1 cellular context compared by ENCODE assay signal in the genomic region with DNA sequence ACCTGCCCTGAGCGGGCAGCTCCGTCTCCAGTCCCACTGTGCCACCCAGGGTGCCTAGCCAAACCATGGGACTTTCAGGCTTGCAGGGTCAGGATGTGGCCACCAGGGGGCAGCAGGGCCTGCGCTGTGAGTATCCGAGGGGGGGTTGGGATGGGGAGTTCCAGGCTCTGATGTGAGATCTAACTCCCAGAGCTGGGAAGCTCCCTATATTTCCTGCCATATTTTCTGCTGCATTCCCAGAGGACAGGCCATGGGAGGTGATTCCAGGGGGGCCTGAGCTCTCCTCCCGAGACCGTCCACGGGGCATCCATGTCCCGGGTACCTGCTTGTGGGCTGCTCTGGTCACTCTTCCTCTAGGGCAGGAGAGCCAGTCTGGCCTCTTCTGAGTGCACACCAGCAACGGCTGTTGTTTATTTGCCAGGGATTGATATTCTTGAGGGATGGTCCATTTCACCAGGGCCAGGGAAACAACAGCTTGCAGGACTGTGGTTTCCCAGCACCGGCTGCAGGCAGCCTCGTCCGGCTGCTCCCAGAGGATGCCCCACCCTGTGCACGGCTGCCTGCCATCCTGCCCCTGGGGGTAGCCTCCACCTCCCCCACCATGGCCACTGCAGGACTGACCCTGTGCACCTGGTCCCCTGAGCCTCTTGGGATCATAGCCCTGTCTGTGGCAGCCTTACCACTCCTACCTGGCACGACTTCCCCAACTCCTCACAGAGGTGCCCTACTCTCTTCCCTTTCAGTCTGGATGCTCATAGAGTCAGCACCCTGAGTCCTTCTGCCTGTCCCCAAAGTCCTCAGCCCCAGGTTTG.
TF ChIP-seq lines count a peak whose summit lies in the region.

No MANE protein-coding gene starts in this region.

TF ChIP-seq in K562, 482 proteins besides CTCF, POLR2A, EP300 and RAD21 (continues in another document):
- TF ChIP-seq, protein P1, sequence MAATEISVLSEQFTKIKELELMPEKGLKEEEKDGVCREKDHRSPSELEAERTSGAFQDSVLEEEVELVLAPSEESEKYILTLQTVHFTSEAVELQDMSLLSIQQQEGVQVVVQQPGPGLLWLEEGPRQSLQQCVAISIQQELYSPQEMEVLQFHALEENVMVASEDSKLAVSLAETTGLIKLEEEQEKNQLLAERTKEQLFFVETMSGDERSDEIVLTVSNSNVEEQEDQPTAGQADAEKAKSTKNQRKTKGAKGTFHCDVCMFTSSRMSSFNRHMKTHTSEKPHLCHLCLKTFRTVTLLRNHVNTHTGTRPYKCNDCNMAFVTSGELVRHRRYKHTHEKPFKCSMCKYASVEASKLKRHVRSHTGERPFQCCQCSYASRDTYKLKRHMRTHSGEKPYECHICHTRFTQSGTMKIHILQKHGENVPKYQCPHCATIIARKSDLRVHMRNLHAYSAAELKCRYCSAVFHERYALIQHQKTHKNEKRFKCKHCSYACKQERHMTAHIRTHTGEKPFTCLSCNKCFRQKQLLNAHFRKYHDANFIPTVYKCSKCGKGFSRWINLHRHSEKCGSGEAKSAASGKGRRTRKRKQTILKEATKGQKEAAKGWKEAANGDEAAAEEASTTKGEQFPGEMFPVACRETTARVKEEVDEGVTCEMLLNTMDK (IDR thresholded peaks at IDR 0.05; ENCODE audit: borderline replicate concordance, insufficient read depth, low read depth, low read length, poor library complexity, severe bottlenecking): peak; percentile 34
- TF ChIP-seq, protein P2, sequence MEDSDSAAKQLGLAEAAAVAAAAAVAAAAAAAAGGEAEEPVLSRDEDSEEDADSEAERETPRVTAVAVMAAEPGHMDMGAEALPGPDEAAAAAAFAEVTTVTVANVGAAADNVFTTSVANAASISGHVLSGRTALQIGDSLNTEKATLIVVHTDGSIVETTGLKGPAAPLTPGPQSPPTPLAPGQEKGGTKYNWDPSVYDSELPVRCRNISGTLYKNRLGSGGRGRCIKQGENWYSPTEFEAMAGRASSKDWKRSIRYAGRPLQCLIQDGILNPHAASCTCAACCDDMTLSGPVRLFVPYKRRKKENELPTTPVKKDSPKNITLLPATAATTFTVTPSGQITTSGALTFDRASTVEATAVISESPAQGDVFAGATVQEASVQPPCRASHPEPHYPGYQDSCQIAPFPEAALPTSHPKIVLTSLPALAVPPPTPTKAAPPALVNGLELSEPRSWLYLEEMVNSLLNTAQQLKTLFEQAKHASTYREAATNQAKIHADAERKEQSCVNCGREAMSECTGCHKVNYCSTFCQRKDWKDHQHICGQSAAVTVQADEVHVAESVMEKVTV (CRISPR knock-in tag; IDR thresholded peaks at IDR 0.05): peak; percentile 56; the same call in 1 of the 2 replicates
- TF ChIP-seq MAZ (CRISPR knock-in tag; conservative IDR thresholded peaks at IDR 0.05 in 1 of 2, IDR thresholded peaks at IDR 0.05 in 1 of 2): peak; percentile 67 to 69; a peak in 3 of 4 replicates
- TF ChIP-seq TAF7 (tag; IDR thresholded peaks at IDR 0.05): no peak
- no peak for TF ChIP-seq PHB (CRISPR knock-in tag; IDR thresholded peaks at IDR 0.05)
- TF ChIP-seq ADNP (tag; IDR thresholded peaks at IDR 0.05): no peak
- TF ChIP-seq ETV6 (IDR thresholded peaks at IDR 0.05; ENCODE audit: borderline replicate concordance in 1 of 2, low read depth in 2 of 2, low read length in 1 of 2): no peak
- TF ChIP-seq ETV6 (CRISPR knock-in tag; IDR thresholded peaks at IDR 0.05; ENCODE audit: borderline replicate concordance): no peak
- TF ChIP-seq ZNF134 (CRISPR knock-in tag; conservative IDR thresholded peaks at IDR 0.05): no peak
- peak in 1 of 2 experiments; percentile 66; a peak in 1 of 4 replicates for TF ChIP-seq RCOR1 (IDR thresholded peaks at IDR 0.05; ENCODE audit: borderline replicate concordance in 1 of 2, low read depth in 2 of 2, low read length in 2 of 2)
- TF ChIP-seq SIN3B (IDR thresholded peaks at IDR 0.05; ENCODE audit: low read depth): peak; percentile 22; the same call in 1 of the 2 replicates
- TF ChIP-seq, protein P3, sequence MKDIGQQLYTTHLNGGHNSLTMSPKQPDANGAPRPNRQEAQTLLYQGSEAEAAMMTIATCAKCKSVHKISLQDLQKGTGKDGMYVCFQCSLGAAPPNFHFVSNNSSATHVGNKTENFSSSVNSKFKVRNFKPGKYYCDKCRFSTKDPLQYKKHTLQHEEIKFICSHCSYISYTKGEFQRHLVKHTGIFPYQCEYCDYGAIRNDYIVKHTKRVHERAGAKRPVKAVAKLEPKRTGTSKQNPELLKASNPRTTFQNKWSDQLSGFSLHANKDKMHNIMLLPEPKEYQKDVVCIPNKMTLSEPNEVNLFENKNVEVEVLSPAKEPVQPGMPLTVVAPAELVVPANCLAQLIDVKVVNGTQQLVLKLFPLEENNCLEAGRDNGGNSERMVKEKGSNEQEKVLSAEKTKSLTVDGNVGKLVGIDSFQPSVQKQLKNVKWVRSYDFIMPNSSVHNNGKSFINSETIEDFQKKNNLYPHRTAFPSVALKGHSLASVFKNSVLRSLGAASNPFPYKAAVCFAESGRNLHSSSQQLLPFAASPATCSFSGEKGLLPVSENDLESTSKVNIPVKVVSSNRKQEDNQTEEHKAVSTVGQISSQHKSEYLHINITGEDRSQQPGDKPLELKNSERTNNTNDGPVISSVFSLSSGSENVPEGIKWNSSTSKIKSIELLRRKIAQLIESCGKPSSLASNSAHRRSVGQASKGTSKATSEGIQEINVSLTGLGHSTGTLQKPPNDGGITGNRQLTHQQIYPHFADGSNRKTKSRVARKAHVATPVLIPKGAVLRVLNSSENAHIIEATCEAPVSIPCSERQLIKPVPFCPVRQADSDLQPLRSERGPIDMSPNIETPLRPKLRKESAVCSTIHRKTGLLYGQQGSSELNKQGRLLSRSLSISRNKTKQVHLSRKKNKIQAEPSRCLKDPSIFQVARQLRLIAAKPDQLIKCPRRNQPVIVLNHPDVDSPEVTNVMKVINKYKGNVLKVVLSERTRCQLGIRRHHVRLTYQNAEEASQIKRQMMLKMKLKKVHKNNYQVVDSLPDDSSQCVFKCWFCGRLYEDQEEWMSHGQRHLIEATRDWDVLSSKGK (CRISPR knock-in tag; IDR thresholded peaks at IDR 0.05): no peak
- TF ChIP-seq ZNF551 (CRISPR knock-in tag; IDR thresholded peaks at IDR 0.05): no peak
- TF ChIP-seq, protein P4, sequence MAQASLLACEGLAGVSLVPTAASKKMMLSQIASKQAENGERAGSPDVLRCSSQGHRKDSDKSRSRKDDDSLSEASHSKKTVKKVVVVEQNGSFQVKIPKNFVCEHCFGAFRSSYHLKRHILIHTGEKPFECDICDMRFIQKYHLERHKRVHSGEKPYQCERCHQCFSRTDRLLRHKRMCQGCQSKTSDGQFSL (CRISPR knock-in tag; IDR thresholded peaks at IDR 0.05): peak; percentile 88
- TF ChIP-seq, protein P4 (tag; IDR thresholded peaks at IDR 0.05): peak in 1 of 2 experiments; percentile 65; a peak in 2 of 4 replicates
- no peak for TF ChIP-seq SREBF2 (CRISPR knock-in tag; IDR thresholded peaks at IDR 0.05)
- TF ChIP-seq MEF2A (IDR thresholded peaks at IDR 0.05; ENCODE audit: control insufficient read depth, low read depth, low read length): no peak
- TF ChIP-seq HLTF (IDR thresholded peaks at IDR 0.05): no peak
- peak; percentile 62; the same call in 1 of the 2 replicates for TF ChIP-seq RB1 (IDR thresholded peaks at IDR 0.05; ENCODE audit: low read depth)
- TF ChIP-seq XRCC4 (IDR thresholded peaks at IDR 0.05; ENCODE audit: extremely low read depth, insufficient read depth, insufficient read length): no peak
- TF ChIP-seq TFAM (CRISPR knock-in tag; conservative IDR thresholded peaks at IDR 0.05): no peak
- TF ChIP-seq SLC30A9 (CRISPR knock-in tag; IDR thresholded peaks at IDR 0.05): no peak
- TF ChIP-seq HCFC1 (IDR thresholded peaks at IDR 0.05; ENCODE audit: low read depth, low read length): no peak
- TF ChIP-seq PRMT5 (CRISPR knock-in tag; IDR thresholded peaks at IDR 0.05): no peak
- TF ChIP-seq, protein P5, sequence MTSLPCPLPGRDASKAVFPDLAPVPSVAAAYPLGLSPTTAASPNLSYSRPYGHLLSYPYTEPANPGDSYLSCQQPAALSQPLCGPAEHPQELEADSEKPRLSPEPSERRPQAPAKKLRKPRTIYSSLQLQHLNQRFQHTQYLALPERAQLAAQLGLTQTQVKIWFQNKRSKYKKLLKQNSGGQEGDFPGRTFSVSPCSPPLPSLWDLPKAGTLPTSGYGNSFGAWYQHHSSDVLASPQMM (CRISPR knock-in tag; IDR thresholded peaks at IDR 0.05): no peak
- TF ChIP-seq CEBPB (tag; IDR thresholded peaks at IDR 0.05): no peak
- no peak for TF ChIP-seq PYGO2 (tag; IDR thresholded peaks at IDR 0.05)
- TF ChIP-seq KDM5B (IDR thresholded peaks at IDR 0.05; ENCODE audit: insufficient replicate concordance, low read depth, low read length): no peak
- TF ChIP-seq, protein P6, sequence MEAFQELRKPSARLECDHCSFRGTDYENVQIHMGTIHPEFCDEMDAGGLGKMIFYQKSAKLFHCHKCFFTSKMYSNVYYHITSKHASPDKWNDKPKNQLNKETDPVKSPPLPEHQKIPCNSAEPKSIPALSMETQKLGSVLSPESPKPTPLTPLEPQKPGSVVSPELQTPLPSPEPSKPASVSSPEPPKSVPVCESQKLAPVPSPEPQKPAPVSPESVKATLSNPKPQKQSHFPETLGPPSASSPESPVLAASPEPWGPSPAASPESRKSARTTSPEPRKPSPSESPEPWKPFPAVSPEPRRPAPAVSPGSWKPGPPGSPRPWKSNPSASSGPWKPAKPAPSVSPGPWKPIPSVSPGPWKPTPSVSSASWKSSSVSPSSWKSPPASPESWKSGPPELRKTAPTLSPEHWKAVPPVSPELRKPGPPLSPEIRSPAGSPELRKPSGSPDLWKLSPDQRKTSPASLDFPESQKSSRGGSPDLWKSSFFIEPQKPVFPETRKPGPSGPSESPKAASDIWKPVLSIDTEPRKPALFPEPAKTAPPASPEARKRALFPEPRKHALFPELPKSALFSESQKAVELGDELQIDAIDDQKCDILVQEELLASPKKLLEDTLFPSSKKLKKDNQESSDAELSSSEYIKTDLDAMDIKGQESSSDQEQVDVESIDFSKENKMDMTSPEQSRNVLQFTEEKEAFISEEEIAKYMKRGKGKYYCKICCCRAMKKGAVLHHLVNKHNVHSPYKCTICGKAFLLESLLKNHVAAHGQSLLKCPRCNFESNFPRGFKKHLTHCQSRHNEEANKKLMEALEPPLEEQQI (IDR thresholded peaks at IDR 0.05): no peak
- TF ChIP-seq, protein P7, sequence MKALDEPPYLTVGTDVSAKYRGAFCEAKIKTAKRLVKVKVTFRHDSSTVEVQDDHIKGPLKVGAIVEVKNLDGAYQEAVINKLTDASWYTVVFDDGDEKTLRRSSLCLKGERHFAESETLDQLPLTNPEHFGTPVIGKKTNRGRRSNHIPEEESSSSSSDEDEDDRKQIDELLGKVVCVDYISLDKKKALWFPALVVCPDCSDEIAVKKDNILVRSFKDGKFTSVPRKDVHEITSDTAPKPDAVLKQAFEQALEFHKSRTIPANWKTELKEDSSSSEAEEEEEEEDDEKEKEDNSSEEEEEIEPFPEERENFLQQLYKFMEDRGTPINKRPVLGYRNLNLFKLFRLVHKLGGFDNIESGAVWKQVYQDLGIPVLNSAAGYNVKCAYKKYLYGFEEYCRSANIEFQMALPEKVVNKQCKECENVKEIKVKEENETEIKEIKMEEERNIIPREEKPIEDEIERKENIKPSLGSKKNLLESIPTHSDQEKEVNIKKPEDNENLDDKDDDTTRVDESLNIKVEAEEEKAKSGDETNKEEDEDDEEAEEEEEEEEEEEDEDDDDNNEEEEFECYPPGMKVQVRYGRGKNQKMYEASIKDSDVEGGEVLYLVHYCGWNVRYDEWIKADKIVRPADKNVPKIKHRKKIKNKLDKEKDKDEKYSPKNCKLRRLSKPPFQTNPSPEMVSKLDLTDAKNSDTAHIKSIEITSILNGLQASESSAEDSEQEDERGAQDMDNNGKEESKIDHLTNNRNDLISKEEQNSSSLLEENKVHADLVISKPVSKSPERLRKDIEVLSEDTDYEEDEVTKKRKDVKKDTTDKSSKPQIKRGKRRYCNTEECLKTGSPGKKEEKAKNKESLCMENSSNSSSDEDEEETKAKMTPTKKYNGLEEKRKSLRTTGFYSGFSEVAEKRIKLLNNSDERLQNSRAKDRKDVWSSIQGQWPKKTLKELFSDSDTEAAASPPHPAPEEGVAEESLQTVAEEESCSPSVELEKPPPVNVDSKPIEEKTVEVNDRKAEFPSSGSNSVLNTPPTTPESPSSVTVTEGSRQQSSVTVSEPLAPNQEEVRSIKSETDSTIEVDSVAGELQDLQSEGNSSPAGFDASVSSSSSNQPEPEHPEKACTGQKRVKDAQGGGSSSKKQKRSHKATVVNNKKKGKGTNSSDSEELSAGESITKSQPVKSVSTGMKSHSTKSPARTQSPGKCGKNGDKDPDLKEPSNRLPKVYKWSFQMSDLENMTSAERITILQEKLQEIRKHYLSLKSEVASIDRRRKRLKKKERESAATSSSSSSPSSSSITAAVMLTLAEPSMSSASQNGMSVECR (CRISPR knock-in tag; IDR thresholded peaks at IDR 0.05): no peak
- TF ChIP-seq EZH2 (IDR thresholded peaks at IDR 0.05; ENCODE audit: borderline replicate concordance, low read depth, low read length): no peak
- peak; percentile 75; the same call in 1 of the 2 replicates for TF ChIP-seq STAG1 (CRISPR knock-in tag; IDR thresholded peaks at IDR 0.05; ENCODE audit: borderline replicate concordance)
- no peak for TF ChIP-seq MAFF (IDR thresholded peaks at IDR 0.05; ENCODE audit: low read length)
- TF ChIP-seq SMARCB1 (IDR thresholded peaks at IDR 0.05; ENCODE audit: insufficient read length, low read depth): no peak
- TF ChIP-seq U2AF1 (optimal IDR thresholded peaks at IDR 0.05; ENCODE audit: low read depth, low read length): no peak
- TF ChIP-seq, protein P8, sequence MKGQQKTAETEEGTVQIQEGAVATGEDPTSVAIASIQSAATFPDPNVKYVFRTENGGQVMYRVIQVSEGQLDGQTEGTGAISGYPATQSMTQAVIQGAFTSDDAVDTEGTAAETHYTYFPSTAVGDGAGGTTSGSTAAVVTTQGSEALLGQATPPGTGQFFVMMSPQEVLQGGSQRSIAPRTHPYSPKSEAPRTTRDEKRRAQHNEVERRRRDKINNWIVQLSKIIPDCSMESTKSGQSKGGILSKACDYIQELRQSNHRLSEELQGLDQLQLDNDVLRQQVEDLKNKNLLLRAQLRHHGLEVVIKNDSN (CRISPR knock-in tag; IDR thresholded peaks at IDR 0.05): no peak
- TF ChIP-seq KAT7 (CRISPR knock-in tag; IDR thresholded peaks at IDR 0.05; ENCODE audit: borderline replicate concordance): no peak
- no peak for TF ChIP-seq MYC (IDR thresholded peaks at IDR 0.05; ENCODE audit: low read depth, low read length)
- TF ChIP-seq MYC (CRISPR knock-in tag; IDR thresholded peaks at IDR 0.05; ENCODE audit: borderline replicate concordance, low read depth): no peak
- TF ChIP-seq ZNF165 (CRISPR knock-in tag; IDR thresholded peaks at IDR 0.05; ENCODE audit: borderline replicate concordance): no peak
- no peak for TF ChIP-seq ZNF695 (CRISPR knock-in tag; IDR thresholded peaks at IDR 0.05)
- TF ChIP-seq MED1 (CRISPR knock-in tag; IDR thresholded peaks at IDR 0.05; ENCODE audit: borderline replicate concordance): no peak
- TF ChIP-seq SMC3 (conservative IDR thresholded peaks at IDR 0.05; ENCODE audit: insufficient read depth, low read depth, low read length): peak; percentile 90
- TF ChIP-seq CTBP1 (IDR thresholded peaks at IDR 0.05; ENCODE audit: borderline replicate concordance): peak; percentile 19; the same call in 1 of the 2 replicates
- no peak for TF ChIP-seq LARP7 (IDR thresholded peaks at IDR 0.05)
- TF ChIP-seq SMAD4 (CRISPR knock-in tag; conservative IDR thresholded peaks at IDR 0.05): no peak
